In the genomic region with DNA sequence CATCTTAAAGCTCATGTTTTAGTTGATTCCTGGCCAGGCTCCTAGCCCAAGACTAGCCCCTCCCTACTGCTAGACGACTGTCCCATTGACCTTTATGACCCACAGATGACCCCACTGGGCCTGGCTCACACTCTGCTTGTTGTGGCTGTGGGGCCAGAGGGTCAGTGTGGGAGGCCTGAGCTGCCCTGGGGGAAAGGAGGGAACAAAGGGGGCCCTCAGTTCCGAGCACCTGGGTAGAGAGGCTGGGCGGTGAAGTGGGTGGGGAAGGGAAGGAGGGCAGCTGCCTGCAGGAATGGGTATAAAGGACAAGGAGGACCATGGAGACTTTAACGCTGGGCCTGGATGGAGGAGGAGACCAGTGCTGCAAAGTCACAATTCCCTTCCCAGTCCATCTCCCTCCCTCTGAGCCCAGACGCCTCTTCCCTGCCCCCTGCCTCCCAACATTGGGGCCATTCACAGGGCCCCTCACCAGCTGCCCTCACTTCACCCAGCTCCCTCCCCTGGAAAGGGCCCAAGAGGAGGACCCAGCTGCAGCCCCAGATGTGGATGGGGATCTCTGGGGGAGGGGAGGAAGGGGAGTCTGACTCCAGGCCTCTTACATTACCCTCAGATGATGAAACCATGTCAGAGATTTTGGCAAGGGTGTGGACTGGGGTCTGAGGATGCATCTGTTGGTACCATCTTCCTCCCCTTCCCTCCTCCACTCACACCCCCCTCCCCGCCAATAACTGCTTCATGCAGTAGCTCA, we compare ENCODE assay signal across 10 cellular contexts. TPM values are rescaled to one million over a fixed set of nuclear protein-coding genes. Genes with fewer than 3 reads are reported as not detected.
DNase-seq lines count a peak whose midpoint lies in the region; ATAC-seq, FAIRE-seq and TF ChIP-seq lines count a peak whose summit lies in the region.
"Had no signal": no experiment of that assay in that cellular context is flagged by ENCODE, and none has a peak within 500 bp of the region (broad histone marks: within the 10 kb centered on the region; RNA-seq: fewer than 3 reads in every experiment).

No MANE protein-coding gene starts in this region.

- POLR2A ChIA-PET in MCF 10A (lab: Yijun Ruan, JAX) = interaction anchor here (0.5 to 1.0 kb wide), 2 partner anchors 12 to 458 kb away, joined by 3 to 4 read pairs; no protein-coding TSS in a partner anchor
- POLR2A ChIA-PET in activated CD8-positive, alpha-beta T cell treated with anti-CD3 and anti-CD28 coated beads, Interleukin-2, amount 10 ng/mL, durations not matched to agents 7 days and 5 days (lab: Charles Lee) = interaction anchor here (0.8 to 1.2 kb wide), 3 partner anchors 9 to 45 kb away, joined by 3 to 4 read pairs (median 3); no protein-coding TSS in a partner anchor
- POLR2A ChIA-PET in HepG2 (lab: Yijun Ruan, JAX) = no interaction called here

- H3K4me3 ChIP-seq in mammary epithelial cell (replicated peaks in 1 of 3; ENCODE audit: insufficient read depth in 1 of 3, low read depth in 2 of 3, low read length in 3 of 3) (no peak overlapping the region), HepG2 (replicated peaks in 1 of 3; ENCODE audit: insufficient read depth in 1 of 3, low read depth in 2 of 3, low read length in 3 of 3) (no peak overlapping the region)
- H3K4me3 ChIP-seq: thyroid gland had no signal

- H3K79me2 ChIP-seq in mammary epithelial cell (ENCODE audit: insufficient read depth, low read length) (no peaks in the 10 kb centered on the region), HepG2 (ENCODE audit: insufficient read depth, low read length) (no peaks in the 10 kb centered on the region)

- DNase-seq in MCF 10A (ENCODE audit: unreplicated experiment) (no peak), mammary epithelial cell (no peak), HepG2 (ENCODE audit: low spot score) (peak; percentile 19), type B pancreatic cell (ENCODE audit: extremely low spot score, unreplicated experiment) (no peak), NCI-H1048 (lab: John Stamatoyannopoulos, UW) (no peak), NCI-H2171 treated with DMSO at 0.1 percent for 48 hours (lab: John Stamatoyannopoulos, UW) (no peak)
- DNase-seq in activated CD8-positive, alpha-beta T cell treated with anti-CD3 and anti-CD28 coated beads, Interleukin-2, amount 10 ng/mL, durations not matched to agents 7 days and 5 days = no peak
- DNase-seq: amniotic stem cell had no signal

- no peak overlapping the region for H3K9ac ChIP-seq in mammary epithelial cell (ENCODE audit: insufficient read depth, low read length)
- no peak overlapping the region for H3K9ac ChIP-seq in HepG2 (ENCODE audit: insufficient read depth, low read depth, low read length)

- H3K9me3 Mint-ChIP-seq in MCF 10A (ENCODE audit: unreplicated experiment) (no peaks in the 10 kb centered on the region), type B pancreatic cell (no peaks in the 10 kb centered on the region)
- H3K9me3 Mint-ChIP-seq in activated CD8-positive, alpha-beta T cell treated with anti-CD3 and anti-CD28 coated beads, Interleukin-2, amount 10 ng/mL, durations not matched to agents 7 days and 5 days (ENCODE audit: insufficient read depth) = no peaks in the 10 kb centered on the region

- intact Hi-C loops in MCF 10A (cut with micrococcal nuclease) = loop anchor here (5.0 kb wide), 1 partner anchor 467 kb away; no protein-coding TSS in a partner anchor
- intact Hi-C loops in mammary epithelial cell (cut with micrococcal nuclease) = no loop called here
- intact Hi-C loops in HepG2 (cut with micrococcal nuclease; ENCODE audit: unreplicated experiment) = loop anchor here (5.0 kb wide), 1 partner anchor 132 kb away; a partner anchor contains a TSS

- H3K27me3 Mint-ChIP-seq in MCF 10A (ENCODE audit: insufficient read depth, unreplicated experiment) = no peaks in the 10 kb centered on the region
- H3K27me3 Mint-ChIP-seq in activated CD8-positive, alpha-beta T cell treated with anti-CD3 and anti-CD28 coated beads, Interleukin-2, amount 10 ng/mL, durations not matched to agents 7 days and 5 days (ENCODE audit: low read depth) = no peaks in the 10 kb centered on the region
- H3K27me3 Mint-ChIP-seq in type B pancreatic cell = peaks cover 17% of the 10 kb centered on the region

- 29% methylated on average over 3 of the region's 6 CpGs for WGBS in mammary epithelial cell (ENCODE audit: low coverage, missing lambda C conversion rate)
- 11% methylated on average over 4 of the region's 6 CpGs for WGBS in HepG2 (ENCODE audit: low lambda C conversion rate)

- no peak for TF ChIP-seq CTCF in MCF 10A (IDR thresholded peaks at IDR 0.05; ENCODE audit: unreplicated experiment)
- no peak for TF ChIP-seq CTCF in mammary epithelial cell (conservative IDR thresholded peaks at IDR 0.05 in 1 of 2, IDR thresholded peaks at IDR 0.05 in 1 of 2; ENCODE audit: extremely low read depth in 1 of 2, insufficient read depth in 1 of 2, low read depth in 1 of 2, low read length in 2 of 2)
- no peak for TF ChIP-seq CTCF in HepG2 (CRISPR knock-in tag; IDR thresholded peaks at IDR 0.05)
- no peak for TF ChIP-seq CTCF in type B pancreatic cell (conservative IDR thresholded peaks at IDR 0.05)

- dilution Hi-C loops in mammary epithelial cell (cut with HindIII; ENCODE audit: low sequenced_read_pairs) = no loop called here

- in situ Hi-C loops in mammary epithelial cell (cut with MboI; ENCODE audit: low sequenced_read_pairs in 2 of 2) = no loop called here
- in situ Hi-C loops in HepG2 (cut with HindIII; ENCODE audit: extremely low pct_ligation_motif_present, low pct_unique_long_range_greater_than_20kb) = no loop called here

- ATAC-seq in activated CD8-positive, alpha-beta T cell treated with anti-CD3 and anti-CD28 coated beads, Interleukin-2, amount 10 ng/mL, durations not matched to agents 7 days and 5 days = no peak
- ATAC-seq in HepG2 = peak; percentile 10
- ATAC-seq in HG02870 (IDR thresholded peaks at IDR 0.05; ENCODE audit: unreplicated experiment) = no peak

- H3K36me3 ChIP-seq in mammary epithelial cell (ENCODE audit: insufficient read depth, low read length) (no peaks in the 10 kb centered on the region), HepG2 (replicated peaks in 1 of 2; ENCODE audit: control insufficient read depth in 1 of 2, insufficient read depth in 2 of 2, low read length in 2 of 2) (no peaks in the 10 kb centered on the region)
- H3K36me3 ChIP-seq: thyroid gland had no signal

- TF ChIP-seq EP300 in HepG2 (IDR thresholded peaks at IDR 0.05; ENCODE audit: low read depth in 2 of 2, low read length in 2 of 2) = peak in 1 of 2 experiments; percentile 28; a peak in 1 of 4 replicates
- no peak for TF ChIP-seq EP300 in HepG2 (CRISPR knock-in tag; IDR thresholded peaks at IDR 0.05; ENCODE audit: borderline replicate concordance)

- no peak overlapping the region for H3K27ac ChIP-seq in mammary epithelial cell (ENCODE audit: insufficient read depth, low read depth, low read length)
- no peak overlapping the region for H3K27ac ChIP-seq in HepG2 (ENCODE audit: extremely low read length, insufficient read depth, low read length)
- H3K27ac ChIP-seq: thyroid gland had no signal

- H3K27ac Mint-ChIP-seq in MCF 10A (ENCODE audit: low read depth, unreplicated experiment) (no peak overlapping the region), type B pancreatic cell (no peak overlapping the region)
- H3K27ac Mint-ChIP-seq in activated CD8-positive, alpha-beta T cell treated with anti-CD3 and anti-CD28 coated beads, Interleukin-2, amount 10 ng/mL, durations not matched to agents 7 days and 5 days = peak overlapping the region; percentile 67

- peaks cover 16% of the 10 kb centered on the region for H3K4me1 Mint-ChIP-seq in MCF 10A (ENCODE audit: insufficient read depth, unreplicated experiment)
- H3K4me1 Mint-ChIP-seq in activated CD8-positive, alpha-beta T cell treated with anti-CD3 and anti-CD28 coated beads, Interleukin-2, amount 10 ng/mL, durations not matched to agents 7 days and 5 days (ENCODE audit: low read depth) = peaks cover 53% of the 10 kb centered on the region
- peaks cover 34% of the 10 kb centered on the region for H3K4me1 Mint-ChIP-seq in type B pancreatic cell (ENCODE audit: unreplicated experiment)

- H4K20me1 ChIP-seq in mammary epithelial cell (ENCODE audit: insufficient read depth, low read length) (no peaks in the 10 kb centered on the region), HepG2 (ENCODE audit: insufficient read depth, low read length) (no peaks in the 10 kb centered on the region)

- BruUV-seq in MCF 10A (replicated peaks; lab: Mats Ljungman, UMichigan) = no TSS peak
- no TSS peak for BruUV-seq in mammary epithelial cell (replicated peaks; lab: Mats Ljungman, UMichigan)
- BruUV-seq in HepG2 (replicated peaks; lab: Mats Ljungman, UMichigan) = no TSS peak

- peaks cover 5% of the 10 kb centered on the region for H3K4me1 ChIP-seq in mammary epithelial cell (ENCODE audit: insufficient read depth, low read length)
- peaks cover 57% of the 10 kb centered on the region for H3K4me1 ChIP-seq in HepG2 (ENCODE audit: insufficient read depth, low read length)

- H3K36me3 Mint-ChIP-seq in MCF 10A (ENCODE audit: insufficient read depth, unreplicated experiment) (no peaks in the 10 kb centered on the region), type B pancreatic cell (no peaks in the 10 kb centered on the region)
- peaks cover 34% of the 10 kb centered on the region for H3K36me3 Mint-ChIP-seq in activated CD8-positive, alpha-beta T cell treated with anti-CD3 and anti-CD28 coated beads, Interleukin-2, amount 10 ng/mL, durations not matched to agents 7 days and 5 days (ENCODE audit: low read depth)

- no peak overlapping the region for H3K4me2 ChIP-seq in mammary epithelial cell (ENCODE audit: insufficient read depth, low read depth, low read length)
- H3K4me2 ChIP-seq in HepG2 (ENCODE audit: low read depth, low read length) = peak overlapping the region; percentile 78

- H3K27me3 ChIP-seq in mammary epithelial cell (ENCODE audit: insufficient read depth, low read length) (no peaks in the 10 kb centered on the region), HepG2 (ENCODE audit: control insufficient read depth in 1 of 2, insufficient read depth in 2 of 2, low read length in 2 of 2) (peaks cover 7 to 39% of the 10 kb centered on the region in 2 experiments; a peak in 4 of 5 replicates)
- H3K27me3 ChIP-seq: thyroid gland had no signal

- peak overlapping the region; percentile 43 for H3K4me3 Mint-ChIP-seq in MCF 10A (ENCODE audit: unreplicated experiment)
- H3K4me3 Mint-ChIP-seq in activated CD8-positive, alpha-beta T cell treated with anti-CD3 and anti-CD28 coated beads, Interleukin-2, amount 10 ng/mL, durations not matched to agents 7 days and 5 days = peak overlapping the region; percentile 65
- peak overlapping the region; percentile 64 for H3K4me3 Mint-ChIP-seq in type B pancreatic cell

- TF ChIP-seq POLR2A in HepG2 (IDR thresholded peaks at IDR 0.05; ENCODE audit: insufficient read depth in 1 of 2, low read depth in 2 of 2, low read length in 2 of 2) = no peak

- H3K9me3 ChIP-seq in mammary epithelial cell (replicated peaks; ENCODE audit: insufficient read depth, low read length) (no peaks in the 10 kb centered on the region), HepG2 (ENCODE audit: low read length) (no peaks in the 10 kb centered on the region)
- H3K9me3 ChIP-seq: thyroid gland had no signal

- FAIRE-seq in HepG2 (lab: Jason Lieb, UNC) = no peak

- no peak overlapping the region for H2AFZ ChIP-seq in mammary epithelial cell (ENCODE audit: low read depth, low read length)
- H2AFZ ChIP-seq in HepG2 (ENCODE audit: low read length) = no peak overlapping the region

- no peak for TF ChIP-seq RAD21 in HepG2 (CRISPR knock-in tag; IDR thresholded peaks at IDR 0.05)

- CTCF ChIA-PET in MCF 10A (lab: Yijun Ruan, JAX) (interaction anchor here (0.6 to 5.2 kb wide), 14 partner anchors 10 to 591 kb away, joined by 3 to 45 read pairs (median 4); a partner anchor contains a TSS), mammary epithelial cell (lab: Charles Lee; ENCODE audit: low non-redundant PET) (no interaction called here), HepG2 (lab: Yijun Ruan, JAX; ENCODE audit: low intra/inter-chr PET ratio, low total read pairs) (no interaction called here)
- CTCF ChIA-PET in activated CD8-positive, alpha-beta T cell treated with anti-CD3 and anti-CD28 coated beads, Interleukin-2, amount 10 ng/mL, durations not matched to agents 7 days and 5 days (lab: Charles Lee) = interaction anchor here (0.7 to 10.9 kb wide), 9 partner anchors 9 to 95 kb away, joined by 3 to 130 read pairs (median 18); no protein-coding TSS in a partner anchor

RNA-seq across cellular contexts. Expression of a gene that starts 0.9 kb away (rescaled TPM):
- total RNA-seq in MCF 10A (2022) (9.5 and 12.7 TPM in 2 replicates), mammary epithelial cell (under 1 TPM; 0.33 to 0.78 TPM), HepG2 (2016; rRNA removed; fragmentation: Illumina TruSeq; extraction: Trizol) (0.13 and 0.20 TPM in 2 replicates), type B pancreatic cell (ENCODE audit: low replicate concordance) (0.79 and 7.6 TPM in 2 replicates)
- polyA plus RNA-seq in mammary epithelial cell (0.12 TPM), HepG2 (2011; rRNA removed) (0.17 and 0.22 TPM in 2 replicates)
- polyA minus RNA-seq in mammary epithelial cell = 0.62 TPM
- 100 to 1,000 TPM; 158 to 162 TPM for total RNA-seq in activated CD8-positive, alpha-beta T cell treated with anti-CD3 and anti-CD28 coated beads, Interleukin-2, amount 10 ng/mL, durations not matched to agents 7 days and 5 days
- 0.20 and 0.26 TPM in 2 replicates for total RNA-seq in HepG2 (2016; cell fraction: cytosol; rRNA removed; fragmentation: Illumina TruSeq; extraction: Trizol; ENCODE audit: low read depth)
- total RNA-seq in HepG2 (2016; cell fraction: insoluble cytoplasmic fraction; rRNA removed; fragmentation: Illumina TruSeq; extraction: Trizol) = 0.18 and 0.24 TPM in 2 replicates
- 0.28 and 0.31 TPM in 2 replicates for total RNA-seq in HepG2 (2016; cell fraction: membrane; rRNA removed; fragmentation: Illumina TruSeq; extraction: Trizol)
- total RNA-seq in HepG2 (2016; cell fraction: nucleus; rRNA removed; fragmentation: Illumina TruSeq; extraction: Trizol) = 0.19 and 0.22 TPM in 2 replicates
- polyA plus RNA-seq in HepG2 (2011; cell fraction: cytosol; rRNA removed) = 0.17 and 0.25 TPM in 2 replicates
- polyA plus RNA-seq in HepG2 (2011; cell fraction: nucleus; rRNA removed) = 0.76 and 0.82 TPM in 2 replicates
- 0.15 and 0.25 TPM in 2 replicates for polyA plus RNA-seq in HepG2 (2012)
- 0.27 and 0.36 TPM in 2 replicates for polyA plus RNA-seq in HepG2 (2016; cell fraction: cytosol; fragmentation: Illumina TruSeq; extraction: Trizol; ENCODE audit: low read depth)
- polyA plus RNA-seq in HepG2 (2016; cell fraction: insoluble cytoplasmic fraction; fragmentation: Illumina TruSeq; extraction: Trizol; ENCODE audit: low read depth) = 0.05 and 0.10 TPM in 2 replicates
- polyA plus RNA-seq in HepG2 (2016; cell fraction: membrane; fragmentation: Illumina TruSeq; extraction: Trizol; ENCODE audit: low read depth) = 0.26 and 0.30 TPM in 2 replicates
- 0.25 TPM in 2 replicates for polyA plus RNA-seq in HepG2 (2016; cell fraction: nucleus; fragmentation: Illumina TruSeq; extraction: Trizol; ENCODE audit: insufficient read depth, low read depth)
- polyA minus RNA-seq in HepG2 (2011; rRNA and poly(A)+ RNA removed; ENCODE audit: low replicate concordance) = 1.0 and 6.8 TPM in 2 replicates
- 0.30 and 0.44 TPM in 2 replicates for polyA minus RNA-seq in HepG2 (2011; cell fraction: cytosol; rRNA and poly(A)+ RNA removed)
- polyA minus RNA-seq in HepG2 (2011; cell fraction: nucleus; rRNA and poly(A)+ RNA removed) = 0.37 and 0.52 TPM in 2 replicates

Comparison
In these comparisons a context has a peak if more than half of its experiments do, and no peak if none do; other contexts are left out.
1. CTCF ChIA-PET loops: an anchor here in MCF 10A (0.6 to 5.2 kb wide) and activated CD8-positive, alpha-beta T cell treated with anti-CD3 and anti-CD28 coated beads, Interleukin-2, amount 10 ng/mL, durations not matched to agents 7 days and 5 days (0.7 to 10.9 kb wide); none called in mammary epithelial cell and HepG2.
2. RNA of a gene that starts 0.9 kb away (total RNA-seq): 158 to 162 TPM in activated CD8-positive, alpha-beta T cell treated with anti-CD3 and anti-CD28 coated beads, Interleukin-2, amount 10 ng/mL, durations not matched to agents 7 days and 5 days; 9.5 to 12.7 TPM in MCF 10A, 0.79 to 7.6 TPM in type B pancreatic cell, 0.33 to 0.78 TPM in mammary epithelial cell and 0.13 to 0.31 TPM in HepG2; every median in the first group is over 10 times any median in the second.
3. Peak in every context shown above with its lines, with median percentiles within 50 percentile points of each other: H3K4me3 Mint-ChIP-seq.